In the genomic region with DNA sequence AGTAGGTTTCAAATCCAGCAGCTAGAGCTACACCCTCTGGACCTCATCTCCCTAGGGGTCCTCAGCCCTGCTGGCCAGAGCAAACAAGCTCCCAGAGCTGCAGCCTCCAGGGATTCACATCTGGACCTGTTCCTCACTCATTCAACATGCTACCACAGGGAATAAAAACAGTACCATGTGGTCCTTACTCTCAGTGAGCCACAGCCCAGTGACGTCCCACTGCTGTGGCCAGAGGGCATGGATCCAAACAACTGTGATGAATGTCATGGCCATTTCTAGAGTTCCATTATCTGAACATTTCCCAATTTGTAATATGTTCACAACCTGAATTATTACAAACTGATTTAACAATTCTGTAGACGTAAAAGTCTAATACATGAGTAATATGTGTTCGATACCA, we compare ENCODE assay signal across 9 cellular contexts.
"Had no signal": no experiment of that assay in that cellular context is flagged by ENCODE, and none has a peak within 500 bp of the region (broad histone marks: within the 10 kb centered on the region; RNA-seq: fewer than 3 reads in every experiment).

No MANE protein-coding gene starts in this region.

- H3K36me3 Mint-ChIP-seq: IgD-negative memory B cell had no signal

- H3K27ac ChIP-seq: GM23248 had no signal

- H3K4me3 ChIP-seq: GM23248, HAP-1 had no signal

- H2AFZ ChIP-seq: GM23248 had no signal

- H3K36me3 ChIP-seq: HAP-1 had no signal

- H3K27ac Mint-ChIP-seq: IgD-negative memory B cell had no signal

- H3K4me1 ChIP-seq: HAP-1 had no signal

- ATAC-seq: HCT116 had no signal

- H3K4me3 Mint-ChIP-seq: HFFc6, IgD-negative memory B cell had no signal

- H3K4me1 Mint-ChIP-seq: IgD-negative memory B cell had no signal

- H3K9me3 Mint-ChIP-seq: HFFc6 had no signal

- H3K9me3 ChIP-seq: HAP-1 had no signal

- H3K9ac ChIP-seq: GM23248 had no signal

- FAIRE-seq: HTR-8/SVneo had no signal

- DNase-seq: GM23248, GOT3, H7, HFFc6, KBM-7 had no signal
